23 cellular contexts compared by ENCODE assay signal in the genomic region with DNA sequence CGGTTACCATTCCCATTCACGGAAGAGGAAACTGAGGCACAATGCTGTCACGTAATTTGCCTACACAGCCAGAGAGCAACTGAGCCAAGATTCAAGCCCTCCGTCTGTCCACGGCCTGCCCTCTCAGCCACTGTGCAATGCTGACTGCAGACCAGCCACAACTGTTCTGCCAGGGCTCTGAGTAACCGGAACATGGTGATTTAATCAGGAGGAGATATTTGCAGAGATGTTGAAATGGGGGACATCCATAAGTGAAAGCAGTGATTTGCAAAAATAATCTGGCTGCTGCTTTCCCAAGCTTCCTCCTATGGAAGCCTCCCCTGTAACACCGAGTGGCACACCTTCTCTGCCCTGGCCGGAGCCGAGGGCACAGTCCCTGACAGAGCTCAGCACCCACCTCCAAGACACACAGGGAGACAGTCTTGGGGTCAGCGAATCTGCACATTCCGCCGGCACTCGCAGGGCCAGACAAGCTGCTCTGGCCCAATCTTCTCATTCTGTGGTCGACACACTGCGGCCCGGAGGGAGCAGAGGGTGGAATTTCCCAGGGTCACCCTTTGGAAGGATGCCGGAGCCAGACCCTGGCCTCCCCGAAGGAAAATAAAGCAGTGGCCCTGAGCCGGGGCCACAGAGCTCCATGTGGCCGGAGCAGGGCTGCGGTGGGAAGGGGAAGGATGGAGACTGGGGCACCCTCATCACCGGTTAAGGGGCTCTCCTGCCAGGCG.
DNase-seq lines count a peak whose midpoint lies in the region; ATAC-seq and TF ChIP-seq lines count a peak whose summit lies in the region.
"Had no signal": no experiment of that assay in that cellular context is flagged by ENCODE, and none has a peak within 500 bp of the region (broad histone marks: within the 10 kb centered on the region; RNA-seq: fewer than 3 reads in every experiment).

No MANE protein-coding gene starts in this region.

- H3K4me3 ChIP-seq in adipocyte (ENCODE audit: low read length) (no peak overlapping the region), foreskin fibroblast (ENCODE audit: low read depth in 1 of 2, low read length in 2 of 2) (no peak overlapping the region), upper lobe of left lung (no peak overlapping the region)
- H3K4me3 ChIP-seq: coronary artery, K562, MG63, transverse colon had no signal

- H3K36me3 ChIP-seq in adipocyte (ENCODE audit: control insufficient read depth, insufficient read depth, low read length, severe bottlenecking), result no peaks in the 10 kb centered on the region
- H3K36me3 ChIP-seq in upper lobe of left lung, result no peaks in the 10 kb centered on the region
- H3K36me3 ChIP-seq: MG63, transverse colon had no signal

- H3K9me3 ChIP-seq in adipocyte (ENCODE audit: control insufficient read depth, low read length) (no peaks in the 10 kb centered on the region), upper lobe of left lung (no peaks in the 10 kb centered on the region)
- H3K9me3 ChIP-seq: MG63, transverse colon had no signal

- no peak for TF ChIP-seq EP300 in upper lobe of left lung (IDR thresholded peaks at IDR 0.05)

- H3K27ac ChIP-seq in upper lobe of left lung, result peak overlapping the region in 3 of 4 donors; percentile 27 to 62 (median 60)
- H3K27ac ChIP-seq: transverse colon had no signal

- TF ChIP-seq POLR2A in upper lobe of left lung (IDR thresholded peaks at IDR 0.05), result no peak

- no peak for TF ChIP-seq CTCF in foreskin fibroblast (IDR thresholded peaks at IDR 0.05; ENCODE audit: low read depth, low read length)
- no peak for TF ChIP-seq CTCF in upper lobe of left lung (IDR thresholded peaks at IDR 0.05)

- peak; percentile 36 for DNase-seq in EH (ENCODE audit: low read depth)
- peak; percentile 7 for DNase-seq in adipocyte (ENCODE audit: low read depth)
- DNase-seq in foreskin fibroblast, result peak; percentile 9 to 35
- peak in 1 of 2 donors; percentile 44 for DNase-seq in upper lobe of left lung
- DNase-seq in stimulated activated naive CD4-positive, alpha-beta T cell treated with Interleukin-2 at 50 U/mL for 16 hours (lab: John Stamatoyannopoulos, UW), result no peak
- DNase-seq: activated CD4-positive, alpha-beta T cell treated with anti-CD3 and anti-CD28 coated beads, Interleukin-2, amount 10 ng/mL, durations not matched to agents 7 days and 5 days; activated T-cell treated with anti-CD3 and anti-CD28 coated beads, Interleukin-2, amount 50 U/mL, for 4 hours; amygdala; CD4-positive, CD25-positive, alpha-beta regulatory T cell; effector memory CD4-positive, alpha-beta T cell; EL; H7; MG63; naive B cell; NCI-H2029 treated with DMSO at 0.1 percent for 48 hours; occipital lobe; SIG-M5; transverse colon had no signal

- H3K9ac ChIP-seq in adipocyte (ENCODE audit: low read length), result no peak overlapping the region

- ATAC-seq in upper lobe of left lung (ENCODE audit: low FRiP score in 2 of 2) (peak in 1 of 2 donors; percentile 15), HG03139 (IDR thresholded peaks at IDR 0.05; ENCODE audit: unreplicated experiment) (no peak), GM19452 (IDR thresholded peaks at IDR 0.05; ENCODE audit: unreplicated experiment) (no peak)
- ATAC-seq: activated T-cell treated with anti-CD3 and anti-CD28 coated beads, Interleukin-2, amount 50 U/mL, for 4 hours; K562; left lobe of liver had no signal

- H3K4me1 ChIP-seq in adipocyte (ENCODE audit: control insufficient read depth, insufficient read depth, low read length) (peaks cover 71% of the 10 kb centered on the region), upper lobe of left lung (peaks cover 6 to 28% (median 17%) of the 10 kb centered on the region in 4 donors)

- WGBS in upper lobe of left lung, 2 donors, result 85 to 86% methylated on average over 20 to 23 of the region's 23 CpGs

- no peaks in the 10 kb centered on the region for H3K27me3 ChIP-seq in adipocyte (replicated peaks; ENCODE audit: control insufficient read depth, insufficient read depth, low read length)
- H3K27me3 ChIP-seq in upper lobe of left lung, result no peaks in the 10 kb centered on the region
- H3K27me3 ChIP-seq: MG63, transverse colon had no signal
